8 cellular contexts compared by ENCODE assay signal in the genomic region with DNA sequence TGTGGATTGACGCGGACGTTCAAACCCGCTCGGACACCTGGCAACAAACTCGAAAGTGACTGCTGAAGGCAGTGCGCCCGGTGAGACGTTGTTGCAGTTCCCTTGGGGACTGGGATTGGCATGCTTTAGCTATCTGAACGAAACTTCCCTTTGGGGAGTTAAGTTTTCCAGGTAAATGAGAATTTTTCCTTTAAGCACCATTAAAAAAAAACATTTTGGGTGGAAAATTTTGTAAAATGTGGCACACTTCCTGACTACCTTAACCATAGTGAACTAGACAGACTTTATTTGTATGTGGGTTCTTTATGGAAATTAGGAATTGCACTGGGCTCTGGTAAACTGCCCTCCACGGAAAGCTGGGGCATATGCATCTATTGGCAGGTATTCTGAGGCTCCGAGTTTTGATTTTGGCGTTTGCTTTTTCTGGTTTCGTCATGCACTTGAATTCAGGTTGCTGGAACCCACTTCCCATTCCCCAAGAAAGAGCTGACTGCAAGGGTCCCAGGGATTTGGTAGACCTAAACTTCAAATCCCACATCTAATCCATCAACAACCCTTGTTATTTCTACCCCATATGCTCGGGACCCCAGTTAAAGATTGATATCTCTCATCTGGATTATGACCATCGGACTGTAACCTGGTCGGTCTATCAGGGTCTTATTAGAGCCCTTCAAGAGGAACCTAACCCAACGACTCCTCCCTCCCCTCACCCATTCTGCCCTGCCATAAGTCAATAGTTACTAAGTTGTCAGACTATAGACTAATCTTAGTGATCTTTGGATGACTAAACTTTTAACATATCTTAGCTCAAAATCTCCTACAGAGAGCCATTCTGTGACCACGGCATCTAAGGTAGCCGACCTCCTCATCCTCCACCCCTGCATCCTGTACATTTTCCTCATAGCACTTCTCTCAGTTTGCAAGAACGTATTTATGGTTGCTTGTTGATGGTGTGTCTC. TPM values are rescaled to one million over a fixed set of nuclear protein-coding genes. Genes with fewer than 3 reads are reported as not detected.
DNase-seq lines count a peak whose midpoint lies in the region; ATAC-seq and TF ChIP-seq lines count a peak whose summit lies in the region.

No MANE protein-coding gene starts in this region.

- H3K27ac Mint-ChIP-seq in IgD-negative memory B cell = peak overlapping the region; percentile 86 to 98 (median 95)

- H3K27me3 ChIP-seq in BLaER1 (peaks cover 11% of the 10 kb centered on the region; the same call in 1 of the 2 replicates), body of pancreas (no peaks in the 10 kb centered on the region), mesendoderm (ENCODE audit: insufficient read depth, low read length, poor library complexity) (no peaks in the 10 kb centered on the region), uterus (no peaks in the 10 kb centered on the region)

- H3K4me1 ChIP-seq in BLaER1 (peaks cover 41% of the 10 kb centered on the region), body of pancreas (peaks cover 27% of the 10 kb centered on the region), mesendoderm (ENCODE audit: control insufficient read depth, low read depth, low read length) (no peaks in the 10 kb centered on the region), uterus (peaks cover 0 to 6% of the 10 kb centered on the region in 2 donors)

- peak overlapping the region; percentile 82 for H3K56ac ChIP-seq in mesendoderm (ENCODE audit: low read length)

- H3K9ac ChIP-seq in BLaER1 = peak overlapping the region; percentile 87; the same call in 1 of the 2 replicates
- peak overlapping the region; percentile 69 for H3K9ac ChIP-seq in mesendoderm (ENCODE audit: low read length)

- no peak overlapping the region for H3K4ac ChIP-seq in mesendoderm (ENCODE audit: low read depth, low read length)

- peaks cover 10% of the 10 kb centered on the region for H3K79me1 ChIP-seq in mesendoderm (ENCODE audit: low read length)

- no peaks in the 10 kb centered on the region for H3K9me3 ChIP-seq in BLaER1
- H3K9me3 ChIP-seq in body of pancreas = no peaks in the 10 kb centered on the region
- no peaks in the 10 kb centered on the region for H3K9me3 ChIP-seq in uterus

- peak overlapping the region; percentile 92 for H3K4me2 ChIP-seq in BLaER1
- H3K4me2 ChIP-seq in mesendoderm (ENCODE audit: low read length) = peak overlapping the region; percentile 81

- H4K5ac ChIP-seq in mesendoderm (ENCODE audit: low read length) = no peak overlapping the region

- TF ChIP-seq POLR2A in body of pancreas (IDR thresholded peaks at IDR 0.05) (no peak), uterus (IDR thresholded peaks at IDR 0.05) (no peak)

- H3K36me3 ChIP-seq in BLaER1 = peaks cover 9% of the 10 kb centered on the region
- H3K36me3 ChIP-seq in body of pancreas (replicated peaks in 1 of 2; ENCODE audit: insufficient read depth in 1 of 2, low read depth in 2 of 2) = no peaks in the 10 kb centered on the region
- H3K36me3 ChIP-seq in mesendoderm (ENCODE audit: control insufficient read depth, insufficient read depth, low read length) = no peaks in the 10 kb centered on the region
- no peaks in the 10 kb centered on the region for H3K36me3 ChIP-seq in uterus

- DNase-seq in body of pancreas = no peak
- DNase-seq in mesendoderm = no peak
- DNase-seq in uterus = no peak
- DNase-seq in OCI-M1 (lab: John Stamatoyannopoulos, UW) = no peak

- ATAC-seq in body of pancreas (no peak), GM21381 (IDR thresholded peaks at IDR 0.05; ENCODE audit: unreplicated experiment) (no peak), GM18873 (IDR thresholded peaks at IDR 0.05; ENCODE audit: low FRiP score, unreplicated experiment) (no peak)

- H2BK15ac ChIP-seq in mesendoderm (replicated peaks; ENCODE audit: low read depth) = no peak overlapping the region

- no peak overlapping the region for H2BK120ac ChIP-seq in mesendoderm (ENCODE audit: low read depth, low read length)

- no peaks in the 10 kb centered on the region for H3K27me3 Mint-ChIP-seq in IgD-negative memory B cell

- H3K4me3 ChIP-seq in BLaER1 (peak overlapping the region; percentile 99), body of pancreas (peak overlapping the region; percentile 81 to 98), mesendoderm (ENCODE audit: low read length) (peak overlapping the region; percentile 62), uterus (peak overlapping the region; percentile 79 to 80)

- no peak overlapping the region for H2AK5ac ChIP-seq in mesendoderm (ENCODE audit: low read length)

- no peaks in the 10 kb centered on the region for H3K9me3 Mint-ChIP-seq in IgD-negative memory B cell

- H3K23ac ChIP-seq in mesendoderm (ENCODE audit: low read length) = no peak overlapping the region

- no peak overlapping the region for H3K18ac ChIP-seq in mesendoderm (ENCODE audit: low read length)

- peaks cover 12% of the 10 kb centered on the region for H3K79me2 ChIP-seq in mesendoderm (ENCODE audit: control insufficient read depth, insufficient read depth, low read length)

- no peaks in the 10 kb centered on the region for H3K36me3 Mint-ChIP-seq in IgD-negative memory B cell

- H2BK5ac ChIP-seq in mesendoderm (ENCODE audit: low read length) = no peak overlapping the region

- H3K27ac ChIP-seq in BLaER1 = no peak overlapping the region
- H3K27ac ChIP-seq in body of pancreas = peak overlapping the region; percentile 92 to 97 (median 94)
- no peak overlapping the region for H3K27ac ChIP-seq in mesendoderm (ENCODE audit: low read depth, low read length)
- H3K27ac ChIP-seq in uterus = peak overlapping the region; percentile 91 to 97

- no peak for TF ChIP-seq CTCF in body of pancreas (IDR thresholded peaks at IDR 0.05)
- TF ChIP-seq CTCF in uterus (IDR thresholded peaks at IDR 0.05) = no peak

- H3K4me3 Mint-ChIP-seq in IgD-negative memory B cell = peak overlapping the region; percentile 94 to 96 (median 94)

- intact Hi-C loops in body of pancreas (cut with DNase I) (no loop called here), uterus (cut with DNase I; ENCODE audit: low total_unique reads) (no loop called here)

- peaks cover 45% of the 10 kb centered on the region for H4K20me1 ChIP-seq in BLaER1

- WGBS in body of pancreas, 2 donors = 25% methylated on average over 21 of the region's 21 CpGs
- no CpG with 5 or more reads among the region's 21 CpGs for WGBS in mesendoderm (ENCODE audit: extremely low coverage, insufficient coverage, low lambda C conversion rate)

- H4K8ac ChIP-seq in mesendoderm (ENCODE audit: low read depth, low read length) = no peak overlapping the region

- peaks cover 36 to 53% (median 48%) of the 10 kb centered on the region in 3 donors for H3K4me1 Mint-ChIP-seq in IgD-negative memory B cell

RNA-seq across cellular contexts. Expression of a gene that starts 0.8 kb away (rescaled TPM):
- polyA plus RNA-seq in IgD-negative memory B cell = 48.6 TPM
- 10 to 100 TPM; 36.1 to 39.2 TPM for total RNA-seq in body of pancreas
- 123 TPM for polyA plus RNA-seq in mesendoderm (2013, experiment 1 of 2)
- polyA plus RNA-seq in mesendoderm (2013, experiment 2 of 2) = 121 TPM
- total RNA-seq in uterus = 100 to 1,000 TPM in 3 of 4 donors, 10 to 100 TPM in 1; 68.2 to 134 (median 114) TPM

RNA-seq across cellular contexts. Expression of a gene that starts 4.5 kb away (rescaled TPM):
- polyA plus RNA-seq in IgD-negative memory B cell = 1.8 TPM
- total RNA-seq in body of pancreas (1 to 10 TPM; 1.3 to 1.8 TPM), uterus (10 to 100 TPM in 1 of 4 donors, 1 to 10 TPM in 2, under 1 TPM in 1; 0.51 to 12.4 (median 3.3) TPM)
- 0.25 TPM for polyA plus RNA-seq in mesendoderm (2013, experiment 1 of 2)
- 0.17 TPM for polyA plus RNA-seq in mesendoderm (2013, experiment 2 of 2)

Comparison
In these comparisons a context has a peak if more than half of its experiments do, and no peak if none do; other contexts are left out.
1. H3K27ac ChIP-seq: peak in body of pancreas (4 of 4) and uterus (2 of 2); none in BLaER1 (single experiment) and mesendoderm (single experiment).
2. Peak in every context shown above with its lines, with median percentiles within 50 percentile points of each other: H3K4me3 ChIP-seq.